In the genomic region with DNA sequence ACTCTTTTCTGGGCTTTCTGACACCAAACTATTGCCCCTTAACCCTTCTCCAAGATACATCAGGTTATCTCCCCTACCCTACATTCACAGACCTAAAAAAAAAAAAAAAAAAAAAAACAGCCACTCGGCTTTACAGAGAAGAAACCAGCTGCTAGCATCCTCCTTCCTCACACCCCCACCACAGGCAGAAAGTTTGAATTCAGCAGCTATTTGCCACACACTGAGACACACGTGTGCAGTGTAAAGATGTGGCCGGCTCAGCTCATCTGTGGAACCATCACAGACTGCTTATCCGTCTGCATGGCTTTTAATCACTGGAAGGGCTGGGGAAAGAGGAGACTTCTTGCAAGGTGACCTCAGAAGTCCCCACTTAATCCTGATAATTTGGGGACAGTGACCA, we compare ENCODE assay signal across 10 cellular contexts. TPM values are rescaled to one million over a fixed set of nuclear protein-coding genes. Genes with fewer than 3 reads are reported as not detected.
DNase-seq lines count a peak whose midpoint lies in the region; ATAC-seq and TF ChIP-seq lines count a peak whose summit lies in the region.
"Had no signal": no experiment of that assay in that cellular context is flagged by ENCODE, and none has a peak within 500 bp of the region (broad histone marks: within the 10 kb centered on the region; RNA-seq: fewer than 3 reads in every experiment).

No MANE protein-coding gene starts in this region.

- no peaks in the 10 kb centered on the region for H3K9me3 ChIP-seq in WERI-Rb-1 (ENCODE audit: severe bottlenecking)
- no peaks in the 10 kb centered on the region for H3K9me3 ChIP-seq in hepatocyte (ENCODE audit: low read depth)

- no peaks in the 10 kb centered on the region for H3K9me3 Mint-ChIP-seq in activated T-cell treated with anti-CD3 and anti-CD28 coated beads, Interleukin-2, amount 50 U/mL, for 72 hours
- no peaks in the 10 kb centered on the region for H3K9me3 Mint-ChIP-seq in stimulated activated naive B cell treated with anti-CD40 and anti-IgM and Interleukin-4, amounts not matched to agents 10 μg/mL and 1 μg/mL and 100 μg/mL, for 72 hours

- H3K36me3 ChIP-seq in WERI-Rb-1 (no peaks in the 10 kb centered on the region), hepatocyte (replicated peaks; ENCODE audit: insufficient read depth, low read depth) (no peaks in the 10 kb centered on the region)

- no peaks in the 10 kb centered on the region for H3K36me3 Mint-ChIP-seq in activated T-cell treated with anti-CD3 and anti-CD28 coated beads, Interleukin-2, amount 50 U/mL, for 72 hours (ENCODE audit: insufficient read depth in 2 of 2)
- H3K36me3 Mint-ChIP-seq in stimulated activated naive B cell treated with anti-CD40 and anti-IgM and Interleukin-4, amounts not matched to agents 10 μg/mL and 1 μg/mL and 100 μg/mL, for 72 hours, result no peaks in the 10 kb centered on the region

- peak in 1 of 2 donors; percentile 5 for DNase-seq in activated T-cell treated with anti-CD3 and anti-CD28 coated beads, Interleukin-2, amount 50 U/mL, for 72 hours
- no peak for DNase-seq in activated T-cell treated with anti-CD3 and anti-CD28 coated beads for 4 hours
- DNase-seq in WERI-Rb-1, result peak; percentile 37
- DNase-seq in hepatocyte (ENCODE audit: low spot score), result no peak
- no peak for DNase-seq in stimulated activated naive B cell treated with anti-CD40 and anti-IgM and Interleukin-4, amounts not matched to agents 10 μg/mL and 1 μg/mL and 100 μg/mL, for 72 hours
- no peak for DNase-seq in mucosa of gallbladder (ENCODE audit: low spot score)
- DNase-seq: amniotic stem cell, PC-9 had no signal

- H3K27ac Mint-ChIP-seq in activated T-cell treated with anti-CD3 and anti-CD28 coated beads, Interleukin-2, amount 50 U/mL, for 72 hours, result no peak overlapping the region
- peak overlapping the region; percentile 52 for H3K27ac Mint-ChIP-seq in stimulated activated naive B cell treated with anti-CD40 and anti-IgM and Interleukin-4, amounts not matched to agents 10 μg/mL and 1 μg/mL and 100 μg/mL, for 72 hours

- WGBS in hepatocyte (ENCODE audit: low lambda C conversion rate, missing lambda C conversion rate), result 70% methylated on average over 4 of the region's 4 CpGs

- H3K27me3 ChIP-seq in WERI-Rb-1 (ENCODE audit: insufficient read depth, low read depth, severe bottlenecking) (no peaks in the 10 kb centered on the region), hepatocyte (no peaks in the 10 kb centered on the region)

- TF ChIP-seq CTCF in WERI-Rb-1 (IDR thresholded peaks at IDR 0.05; ENCODE audit: low read depth, low read length) (no peak), hepatocyte (IDR thresholded peaks at IDR 0.05; ENCODE audit: poor library complexity) (no peak)

- H3K79me2 ChIP-seq in hepatocyte, result no peaks in the 10 kb centered on the region

- H3K4me2 ChIP-seq in hepatocyte, result peak overlapping the region; percentile 61
- H3K4me2 ChIP-seq: PC-9 had no signal

- no peaks in the 10 kb centered on the region for H3K4me1 ChIP-seq in hepatocyte (ENCODE audit: insufficient read depth)

- peaks cover 30% of the 10 kb centered on the region for H3K4me1 Mint-ChIP-seq in activated T-cell treated with anti-CD3 and anti-CD28 coated beads, Interleukin-2, amount 50 U/mL, for 72 hours (ENCODE audit: low read depth)
- H3K4me1 Mint-ChIP-seq in stimulated activated naive B cell treated with anti-CD40 and anti-IgM and Interleukin-4, amounts not matched to agents 10 μg/mL and 1 μg/mL and 100 μg/mL, for 72 hours, result peaks cover 15 to 22% of the 10 kb centered on the region in 2 donors

- peak; percentile 30 to 38 for ATAC-seq in activated T-cell treated with anti-CD3 and anti-CD28 coated beads, Interleukin-2, amount 50 U/mL, for 72 hours (replicated peaks in 1 of 2)
- peak; percentile 47 to 50 for ATAC-seq in stimulated activated naive B cell treated with anti-CD40 and anti-IgM and Interleukin-4, amounts not matched to agents 10 μg/mL and 1 μg/mL and 100 μg/mL, for 72 hours (replicated peaks)
- ATAC-seq in GM18909 (IDR thresholded peaks at IDR 0.05; ENCODE audit: poor library complexity, unreplicated experiment) (no peak), HG02938 (IDR thresholded peaks at IDR 0.05; ENCODE audit: unreplicated experiment) (no peak)

- H3K27ac ChIP-seq in WERI-Rb-1 (no peak overlapping the region), hepatocyte (no peak overlapping the region)
- H3K27ac ChIP-seq: PC-9 had no signal

- H4K20me1 ChIP-seq in hepatocyte (ENCODE audit: insufficient read depth, poor library complexity, severe bottlenecking), result no peaks in the 10 kb centered on the region

- H3K4me3 Mint-ChIP-seq in activated T-cell treated with anti-CD3 and anti-CD28 coated beads, Interleukin-2, amount 50 U/mL, for 72 hours, result peak overlapping the region; percentile 70 to 85
- H3K4me3 Mint-ChIP-seq in stimulated activated naive B cell treated with anti-CD40 and anti-IgM and Interleukin-4, amounts not matched to agents 10 μg/mL and 1 μg/mL and 100 μg/mL, for 72 hours, result peak overlapping the region; percentile 80 to 84

- H3K9me2 ChIP-seq in hepatocyte (replicated peaks; ENCODE audit: insufficient read depth), result no peaks in the 10 kb centered on the region

- H2AFZ ChIP-seq in hepatocyte, result no peak overlapping the region
- H2AFZ ChIP-seq: PC-9 had no signal

- H3K27me3 Mint-ChIP-seq in activated T-cell treated with anti-CD3 and anti-CD28 coated beads, Interleukin-2, amount 50 U/mL, for 72 hours (ENCODE audit: low read depth), result peaks cover 55% of the 10 kb centered on the region
- peaks cover 37 to 71% of the 10 kb centered on the region in 2 donors for H3K27me3 Mint-ChIP-seq in stimulated activated naive B cell treated with anti-CD40 and anti-IgM and Interleukin-4, amounts not matched to agents 10 μg/mL and 1 μg/mL and 100 μg/mL, for 72 hours

- H3K4me3 ChIP-seq in WERI-Rb-1 (ENCODE audit: low read depth, low read length) (peak overlapping the region; percentile 38), hepatocyte (no peak overlapping the region)
- H3K4me3 ChIP-seq: PC-9 had no signal

RNA-seq across cellular contexts. Expression of a gene that starts 50.1 kb away (rescaled TPM):
- total RNA-seq in activated T-cell treated with anti-CD3 and anti-CD28 coated beads, Interleukin-2, amount 50 U/mL, for 72 hours, result under 1 TPM; 0.02 TPM
- total RNA-seq in hepatocyte (0.04 and 0.20 TPM in 2 replicates), mucosa of gallbladder (97.3 TPM)
- polyA plus RNA-seq in hepatocyte, result 0.77 TPM in 1 of 2 replicates, not detected in the other

Comparison
In these comparisons a context has a peak if more than half of its experiments do, and no peak if none do; other contexts are left out.
1. ATAC-seq: peak in activated T-cell treated with anti-CD3 and anti-CD28 coated beads, Interleukin-2, amount 50 U/mL, for 72 hours (2 of 2) and stimulated activated naive B cell treated with anti-CD40 and anti-IgM and Interleukin-4, amounts not matched to agents 10 μg/mL and 1 μg/mL and 100 μg/mL, for 72 hours (2 of 2); none in GM18909 (single experiment) and HG02938 (single experiment).
2. RNA of a gene that starts 50.1 kb away (total RNA-seq): 97.3 TPM in mucosa of gallbladder (single experiment); 0.04 to 0.20 TPM in hepatocyte and 0.02 TPM in activated T-cell treated with anti-CD3 and anti-CD28 coated beads, Interleukin-2, amount 50 U/mL, for 72 hours; every median in the first group is over 10 times any median in the second.